Comparison of ENCODE assay signal across 9 cellular contexts in the genomic region with DNA sequence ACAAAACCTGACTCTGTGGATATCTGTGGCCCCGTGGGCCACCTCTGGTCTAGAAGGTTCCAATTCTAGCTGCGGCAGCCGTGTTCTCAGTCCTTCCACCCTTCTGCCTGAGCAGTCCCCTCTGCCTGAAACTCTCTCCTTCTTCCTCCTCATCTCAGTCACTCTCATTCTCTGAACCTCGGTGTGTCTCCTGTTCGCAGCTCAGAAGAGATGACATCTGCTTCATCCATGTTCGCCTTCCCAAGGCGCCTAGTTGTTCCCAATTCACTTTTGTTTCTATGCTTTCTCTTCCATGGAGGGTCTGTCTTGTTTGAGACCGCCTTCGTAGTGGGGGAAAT.
DNase-seq lines count a peak whose midpoint lies in the region; ATAC-seq and TF ChIP-seq lines count a peak whose summit lies in the region.
"Had no signal": no experiment of that assay in that cellular context is flagged by ENCODE, and none has a peak within 500 bp of the region (broad histone marks: within the 10 kb centered on the region; RNA-seq: fewer than 3 reads in every experiment).

No MANE protein-coding gene starts in this region.

- H3K4me1 Mint-ChIP-seq in glutamatergic neuron (ENCODE audit: low read depth, unreplicated experiment), result peaks cover 24% of the 10 kb centered on the region
- peaks cover 26 to 41% of the 10 kb centered on the region in 2 donors for H3K4me1 Mint-ChIP-seq in stimulated activated naive B cell treated with anti-CD40 and anti-IgM and Interleukin-4, amounts not matched to agents 10 μg/mL and 1 μg/mL and 100 μg/mL, for 72 hours

- in situ Hi-C loops in G401 (cut with HindIII; ENCODE audit: low sequenced_read_pairs) (no loop called here), KBM-7 (cut with MboI; ENCODE audit: low pct_unique_long_range_greater_than_20kb, low sequenced_read_pairs) (no loop called here)

- H3K9me3 Mint-ChIP-seq in glutamatergic neuron (ENCODE audit: unreplicated experiment), result peaks cover 2% of the 10 kb centered on the region
- no peaks in the 10 kb centered on the region for H3K9me3 Mint-ChIP-seq in stimulated activated naive B cell treated with anti-CD40 and anti-IgM and Interleukin-4, amounts not matched to agents 10 μg/mL and 1 μg/mL and 100 μg/mL, for 72 hours

- no peak overlapping the region for H3K4me3 Mint-ChIP-seq in glutamatergic neuron (ENCODE audit: unreplicated experiment)
- peak overlapping the region; percentile 10 to 53 for H3K4me3 Mint-ChIP-seq in stimulated activated naive B cell treated with anti-CD40 and anti-IgM and Interleukin-4, amounts not matched to agents 10 μg/mL and 1 μg/mL and 100 μg/mL, for 72 hours

- no peak for TF ChIP-seq RAD21 in Ishikawa (IDR thresholded peaks at IDR 0.05; ENCODE audit: low read depth)

- TF ChIP-seq CTCF in glutamatergic neuron (IDR thresholded peaks at IDR 0.05; ENCODE audit: partially characterized antibody, unreplicated experiment), result no peak

- H3K27ac Mint-ChIP-seq in glutamatergic neuron (ENCODE audit: unreplicated experiment), result peak overlapping the region; percentile 24
- peak overlapping the region; percentile 90 for H3K27ac Mint-ChIP-seq in stimulated activated naive B cell treated with anti-CD40 and anti-IgM and Interleukin-4, amounts not matched to agents 10 μg/mL and 1 μg/mL and 100 μg/mL, for 72 hours

- H3K36me3 Mint-ChIP-seq in glutamatergic neuron (ENCODE audit: unreplicated experiment), result no peaks in the 10 kb centered on the region
- no peaks in the 10 kb centered on the region for H3K36me3 Mint-ChIP-seq in stimulated activated naive B cell treated with anti-CD40 and anti-IgM and Interleukin-4, amounts not matched to agents 10 μg/mL and 1 μg/mL and 100 μg/mL, for 72 hours

- H3K27me3 Mint-ChIP-seq in glutamatergic neuron (ENCODE audit: unreplicated experiment), result peaks cover 9% of the 10 kb centered on the region
- peaks cover 46 to 53% of the 10 kb centered on the region in 2 donors for H3K27me3 Mint-ChIP-seq in stimulated activated naive B cell treated with anti-CD40 and anti-IgM and Interleukin-4, amounts not matched to agents 10 μg/mL and 1 μg/mL and 100 μg/mL, for 72 hours

- TF ChIP-seq EP300 in Ishikawa (IDR thresholded peaks at IDR 0.05; ENCODE audit: borderline replicate concordance), result no peak

- DNase-seq in glutamatergic neuron (no peak), G401 (ENCODE audit: low spot score) (no peak), KBM-7 (no peak)
- DNase-seq in stimulated activated naive B cell treated with anti-CD40 and anti-IgM and Interleukin-4, amounts not matched to agents 10 μg/mL and 1 μg/mL and 100 μg/mL, for 72 hours, result no peak

- ATAC-seq in GM19455 (IDR thresholded peaks at IDR 0.05; ENCODE audit: unreplicated experiment) (peak; percentile 40), GM19463 (IDR thresholded peaks at IDR 0.05; ENCODE audit: unreplicated experiment) (no peak), HG02938 (IDR thresholded peaks at IDR 0.05; ENCODE audit: unreplicated experiment) (no peak)
- ATAC-seq in stimulated activated naive B cell treated with anti-CD40 and anti-IgM and Interleukin-4, amounts not matched to agents 10 μg/mL and 1 μg/mL and 100 μg/mL, for 72 hours (replicated peaks), result peak; percentile 37 to 50
- ATAC-seq: K562 had no signal

TF ChIP-seq in Ishikawa, 13 proteins besides CTCF, POLR2A, EP300 and RAD21:
- TF ChIP-seq EGR1 (IDR thresholded peaks at IDR 0.05), result no peak
- TF ChIP-seq, protein P1, sequence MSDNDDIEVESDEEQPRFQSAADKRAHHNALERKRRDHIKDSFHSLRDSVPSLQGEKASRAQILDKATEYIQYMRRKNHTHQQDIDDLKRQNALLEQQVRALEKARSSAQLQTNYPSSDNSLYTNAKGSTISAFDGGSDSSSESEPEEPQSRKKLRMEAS (IDR thresholded peaks at IDR 0.05), result peak; percentile 4; the same call in 1 of the 2 replicates

Comparison
In these comparisons a context has a peak if more than half of its experiments do, and no peak if none do; other contexts are left out.
1. ATAC-seq: peak in GM19455 (single experiment) and stimulated activated naive B cell treated with anti-CD40 and anti-IgM and Interleukin-4, amounts not matched to agents 10 μg/mL and 1 μg/mL and 100 μg/mL, for 72 hours (2 of 2); none in GM19463 (single experiment) and HG02938 (single experiment).